17 cellular contexts compared by ENCODE assay signal in genomic region chr3:127291611-127292010, GRCh38. TPM values are rescaled to one million over a fixed set of nuclear protein-coding genes. Genes with fewer than 3 reads are reported as not detected.
DNase-seq lines count a peak whose midpoint lies in the region; ATAC-seq lines count a peak whose summit lies in the region.
"Had no signal": no experiment of that assay in that cellular context is flagged by ENCODE, and none has a peak within 500 bp of the region (broad histone marks: within the 10 kb centered on the region; RNA-seq: fewer than 3 reads in every experiment).

No MANE protein-coding gene starts in this region.

- H3K27ac ChIP-seq in substantia nigra (ENCODE audit: low read depth, low read length, poor library complexity, severe bottlenecking), result no peak overlapping the region
- H3K27ac ChIP-seq: BLaER1 treated with 17β-estradiol and CSF1 and Interleukin-3, amounts not matched to agents 10 nM and 100 nM had no signal

- DNase-seq in activated CD4-positive, alpha-beta T cell treated with anti-CD3 and anti-CD28 coated beads, Interleukin-2, amount 10 ng/mL, durations not matched to agents 24 days and 14 days, result peak; percentile 60
- no peak for DNase-seq in activated CD4-positive, alpha-beta T cell treated with anti-CD3 and anti-CD28 coated beads, Interleukin-2, amount 50 U/mL, for 48 hours
- no peak for DNase-seq in activated naive CD4-positive, alpha-beta T cell treated with anti-CD3 and anti-CD28 coated beads, Interleukin-2, amount 50 U/mL, for 72 hours (ENCODE audit: low spot score in 2 of 2)
- DNase-seq in activated naive CD4-positive, alpha-beta T cell treated with anti-CD3 and anti-CD28 coated beads for 36 hours, result no peak
- DNase-seq in stimulated activated effector memory CD8-positive, alpha-beta T cell treated with anti-CD3 and anti-CD28 coated beads, Interleukin-12 subunit alpha, Interleukin-12 subunit beta, amount 100 ng/mL, for 72 hours (ENCODE audit: low spot score in 2 of 2), result no peak
- DNase-seq in foreskin melanocyte (no peak), substantia nigra (lab: John Stamatoyannopoulos, UW) (no peak)
- DNase-seq: ACHN; CD4-positive, CD25-positive, alpha-beta regulatory T cell; DMS53; GF-D8; GOT3; H9 had no signal

- no peaks in the 10 kb centered on the region for H3K4me1 Mint-ChIP-seq in activated CD4-positive, alpha-beta T cell treated with anti-CD3 and anti-CD28 coated beads, Interleukin-2, amount 10 ng/mL, durations not matched to agents 24 days and 14 days
- H3K4me1 Mint-ChIP-seq in activated naive CD4-positive, alpha-beta T cell treated with anti-CD3 and anti-CD28 coated beads for 36 hours (ENCODE audit: low read depth), result no peaks in the 10 kb centered on the region
- peaks cover 2% of the 10 kb centered on the region for H3K4me1 Mint-ChIP-seq in stimulated activated effector memory CD8-positive, alpha-beta T cell treated with anti-CD3 and anti-CD28 coated beads, Interleukin-12 subunit alpha, Interleukin-12 subunit beta, amount 100 ng/mL, for 72 hours
- H3K4me1 Mint-ChIP-seq: IgD-negative memory B cell had no signal

- intact Hi-C loops in activated CD4-positive, alpha-beta T cell treated with anti-CD3 and anti-CD28 coated beads, Interleukin-2, amount 10 ng/mL, durations not matched to agents 24 days and 14 days (cut with micrococcal nuclease), result no loop called here
- intact Hi-C loops in activated naive CD4-positive, alpha-beta T cell treated with anti-CD3 and anti-CD28 coated beads for 36 hours (cut with micrococcal nuclease), result no loop called here

- ATAC-seq in activated naive CD4-positive, alpha-beta T cell treated with anti-CD3 and anti-CD28 coated beads, Interleukin-2, amount 50 U/mL, for 72 hours, result peak; percentile 54 to 63
- peak; percentile 62 for ATAC-seq in stimulated activated effector memory CD8-positive, alpha-beta T cell treated with anti-CD3 and anti-CD28 coated beads, Interleukin-12 subunit alpha, Interleukin-12 subunit beta, amount 100 ng/mL, for 72 hours

- no peaks in the 10 kb centered on the region for H3K27me3 Mint-ChIP-seq in activated CD4-positive, alpha-beta T cell treated with anti-CD3 and anti-CD28 coated beads, Interleukin-2, amount 10 ng/mL, durations not matched to agents 24 days and 14 days
- peaks cover 12% of the 10 kb centered on the region for H3K27me3 Mint-ChIP-seq in activated naive CD4-positive, alpha-beta T cell treated with anti-CD3 and anti-CD28 coated beads for 36 hours (ENCODE audit: low read depth)
- H3K27me3 Mint-ChIP-seq: IgD-negative memory B cell had no signal

- H3K36me3 Mint-ChIP-seq in activated CD4-positive, alpha-beta T cell treated with anti-CD3 and anti-CD28 coated beads, Interleukin-2, amount 10 ng/mL, durations not matched to agents 24 days and 14 days (ENCODE audit: low read depth), result no peaks in the 10 kb centered on the region
- H3K36me3 Mint-ChIP-seq in activated naive CD4-positive, alpha-beta T cell treated with anti-CD3 and anti-CD28 coated beads, Interleukin-2, amount 50 U/mL, for 72 hours, result peaks cover 0 to 5% of the 10 kb centered on the region in 2 donors
- no peaks in the 10 kb centered on the region for H3K36me3 Mint-ChIP-seq in activated naive CD4-positive, alpha-beta T cell treated with anti-CD3 and anti-CD28 coated beads for 36 hours (ENCODE audit: low read depth)
- no peaks in the 10 kb centered on the region for H3K36me3 Mint-ChIP-seq in stimulated activated effector memory CD8-positive, alpha-beta T cell treated with anti-CD3 and anti-CD28 coated beads, Interleukin-12 subunit alpha, Interleukin-12 subunit beta, amount 100 ng/mL, for 72 hours
- H3K36me3 Mint-ChIP-seq: CD4-positive, CD25-positive, alpha-beta regulatory T cell; IgD-negative memory B cell had no signal

- no peak overlapping the region for H3K4me3 Mint-ChIP-seq in activated CD4-positive, alpha-beta T cell treated with anti-CD3 and anti-CD28 coated beads, Interleukin-2, amount 10 ng/mL, durations not matched to agents 24 days and 14 days
- H3K4me3 Mint-ChIP-seq in activated naive CD4-positive, alpha-beta T cell treated with anti-CD3 and anti-CD28 coated beads for 36 hours, result no peak overlapping the region
- no peak overlapping the region for H3K4me3 Mint-ChIP-seq in stimulated activated effector memory CD8-positive, alpha-beta T cell treated with anti-CD3 and anti-CD28 coated beads, Interleukin-12 subunit alpha, Interleukin-12 subunit beta, amount 100 ng/mL, for 72 hours
- H3K4me3 Mint-ChIP-seq: CD4-positive, CD25-positive, alpha-beta regulatory T cell; H9; IgD-negative memory B cell had no signal

- no peaks in the 10 kb centered on the region for H3K9me3 Mint-ChIP-seq in activated CD4-positive, alpha-beta T cell treated with anti-CD3 and anti-CD28 coated beads, Interleukin-2, amount 10 ng/mL, durations not matched to agents 24 days and 14 days
- peaks cover 5 to 15% of the 10 kb centered on the region in 2 donors for H3K9me3 Mint-ChIP-seq in activated naive CD4-positive, alpha-beta T cell treated with anti-CD3 and anti-CD28 coated beads, Interleukin-2, amount 50 U/mL, for 72 hours
- H3K9me3 Mint-ChIP-seq in activated naive CD4-positive, alpha-beta T cell treated with anti-CD3 and anti-CD28 coated beads for 36 hours, result peaks cover 7% of the 10 kb centered on the region
- peaks cover 6% of the 10 kb centered on the region for H3K9me3 Mint-ChIP-seq in stimulated activated effector memory CD8-positive, alpha-beta T cell treated with anti-CD3 and anti-CD28 coated beads, Interleukin-12 subunit alpha, Interleukin-12 subunit beta, amount 100 ng/mL, for 72 hours

- CTCF ChIA-PET in activated naive CD4-positive, alpha-beta T cell treated with anti-CD3 and anti-CD28 coated beads for 36 hours (lab: Charles Lee), result no interaction called here

- H3K27ac Mint-ChIP-seq in activated CD4-positive, alpha-beta T cell treated with anti-CD3 and anti-CD28 coated beads, Interleukin-2, amount 10 ng/mL, durations not matched to agents 24 days and 14 days, result no peak overlapping the region
- H3K27ac Mint-ChIP-seq in activated naive CD4-positive, alpha-beta T cell treated with anti-CD3 and anti-CD28 coated beads, Interleukin-2, amount 50 U/mL, for 72 hours, result no peak overlapping the region
- no peak overlapping the region for H3K27ac Mint-ChIP-seq in activated naive CD4-positive, alpha-beta T cell treated with anti-CD3 and anti-CD28 coated beads for 36 hours
- H3K27ac Mint-ChIP-seq in stimulated activated effector memory CD8-positive, alpha-beta T cell treated with anti-CD3 and anti-CD28 coated beads, Interleukin-12 subunit alpha, Interleukin-12 subunit beta, amount 100 ng/mL, for 72 hours, result no peak overlapping the region
- H3K27ac Mint-ChIP-seq: CD4-positive, CD25-positive, alpha-beta regulatory T cell; H9; IgD-negative memory B cell had no signal

RNA-seq across cellular contexts. Expression of gene PRR20G, which starts 3.8 kb away (rescaled TPM):
- not detected in 2 replicates for total RNA-seq in activated CD4-positive, alpha-beta T cell treated with anti-CD3 and anti-CD28 coated beads, Interleukin-2, amount 10 ng/mL, durations not matched to agents 24 days and 14 days
- not detected for total RNA-seq in activated naive CD4-positive, alpha-beta T cell treated with anti-CD3 and anti-CD28 coated beads, Interleukin-2, amount 50 U/mL, for 72 hours
- not detected for total RNA-seq in activated naive CD4-positive, alpha-beta T cell treated with anti-CD3 and anti-CD28 coated beads for 36 hours
- total RNA-seq: A172; CD4-positive, CD25-positive, alpha-beta regulatory T cell; HT1080 had no signal
